In the genomic region with DNA sequence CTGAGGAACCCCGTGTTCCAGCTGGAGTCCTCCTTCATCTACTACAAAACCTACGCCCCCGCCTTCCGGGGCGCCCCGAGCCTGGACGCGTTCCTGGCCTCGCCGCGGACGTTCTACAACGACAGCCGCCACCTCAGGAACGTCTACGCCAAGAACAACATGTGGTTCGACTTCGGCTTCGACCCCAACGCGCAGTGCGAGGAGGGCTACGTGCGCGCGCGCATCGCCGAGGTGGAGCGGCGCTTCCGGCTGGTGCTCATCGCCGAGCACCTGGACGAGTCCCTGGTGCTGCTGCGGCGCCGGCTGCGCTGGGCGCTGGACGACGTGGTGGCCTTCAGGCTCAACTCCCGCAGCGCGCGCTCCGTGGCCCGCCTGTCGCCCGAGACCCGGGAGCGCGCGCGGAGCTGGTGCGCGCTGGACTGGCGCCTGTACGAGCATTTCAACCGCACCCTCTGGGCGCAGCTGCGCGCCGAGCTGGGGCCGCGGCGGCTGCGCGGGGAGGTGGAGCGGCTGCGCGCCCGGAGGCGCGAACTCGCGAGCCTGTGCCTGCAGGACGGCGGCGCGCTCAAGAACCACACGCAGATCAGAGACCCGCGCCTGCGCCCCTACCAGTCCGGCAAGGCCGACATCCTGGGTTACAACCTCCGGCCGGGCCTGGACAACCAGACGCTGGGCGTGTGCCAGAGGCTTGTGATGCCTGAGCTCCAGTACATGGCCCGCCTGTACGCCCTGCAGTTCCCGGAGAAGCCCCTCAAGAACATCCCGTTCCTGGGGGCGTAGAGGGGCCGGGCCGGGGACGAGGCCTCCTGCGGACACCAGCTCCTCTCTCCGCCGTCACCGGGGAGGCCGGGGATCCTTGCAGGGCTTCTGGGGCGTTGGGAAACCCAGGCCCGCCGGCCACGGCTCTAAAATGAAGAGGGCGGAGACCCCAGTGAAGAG, we compare ENCODE assay signal across 1 cellular context.
TF ChIP-seq lines count a peak whose summit lies in the region.

No MANE protein-coding gene starts in this region.

TF ChIP-seq in IMR-90, 13 proteins besides CTCF, POLR2A, EP300 and RAD21 (continued from another document):
- TF ChIP-seq CHD1 (IDR thresholded peaks at IDR 0.05; ENCODE audit: low read depth, low read length): no peak
- no peak for TF ChIP-seq BHLHE40 (IDR thresholded peaks at IDR 0.05; ENCODE audit: low read depth, low read length)
- no peak for TF ChIP-seq FOS (IDR thresholded peaks at IDR 0.05; ENCODE audit: low read depth, low read length)
- TF ChIP-seq MAZ (IDR thresholded peaks at IDR 0.05; ENCODE audit: borderline replicate concordance, low read depth, low read length): no peak
